19 cellular contexts compared by ENCODE assay signal in genomic region chr2:36271266-36271665, GRCh38.
"Had no signal": no experiment of that assay in that cellular context is flagged by ENCODE, and none has a peak within 500 bp of the region (broad histone marks: within the 10 kb centered on the region; RNA-seq: fewer than 3 reads in every experiment).

No MANE protein-coding gene starts in this region.

- ATAC-seq: activated CD8-positive, alpha-beta T cell treated with anti-CD3 and anti-CD28 coated beads for 36 hours; activated T-helper 17 cell treated with anti-CD3 and anti-CD28 coated beads, Interleukin-2, amount 50 U/mL, for 72 hours; body of pancreas; lower lobe of right lung; natural killer cell treated with Interleukin-12 subunit alpha and Interleukin-12 subunit beta and Interleukin-15 and Interleukin-18, amount 100 ng/mL, for 72 hours; stimulated activated naive B cell treated with anti-CD40 and anti-IgM and Interleukin-4, amounts not matched to agents 10 μg/mL and 1 μg/mL and 100 μg/mL, for 72 hours; upper lobe of right lung had no signal

- H3K4me3 ChIP-seq: body of pancreas, coronary artery, esophagus muscularis mucosa, lower lobe of right lung, upper lobe of right lung had no signal

- H3K4me1 ChIP-seq: body of pancreas, esophagus muscularis mucosa, lower lobe of right lung, upper lobe of right lung had no signal

- H3K27ac ChIP-seq: body of pancreas, coronary artery, esophagus muscularis mucosa, lower lobe of right lung, upper lobe of right lung had no signal

- DNase-seq: activated CD4-positive, alpha-beta T cell treated with anti-CD3 and anti-CD28 coated beads, Interleukin-2, amount 10 ng/mL, durations not matched to agents 24 days and 14 days; activated CD8-positive, alpha-beta T cell treated with anti-CD3 and anti-CD28 coated beads for 36 hours; activated naive CD4-positive, alpha-beta T cell treated with Interleukin-2 at 50 U/mL for 16 hours; activated naive CD8-positive, alpha-beta T cell treated with anti-CD3 and anti-CD28 coated beads, Interleukin-2, amount 10 ng/mL, durations not matched to agents 7 days and 5 days; activated T-cell treated with anti-CD3 and anti-CD28 coated beads, Interleukin-2, amount 50 U/mL, for 1 hour; amygdala; body of pancreas; caudate nucleus; effector CD4-positive, alpha-beta T cell; lower lobe of right lung; retina; stimulated activated naive B cell treated with anti-CD40 and anti-IgM and Interleukin-4, amounts not matched to agents 10 μg/mL and 1 μg/mL and 100 μg/mL, for 72 hours; T-helper 1 cell; T1000; upper lobe of right lung had no signal

- H3K27me3 ChIP-seq: body of pancreas, esophagus muscularis mucosa, upper lobe of right lung had no signal

- H3K36me3 ChIP-seq: esophagus muscularis mucosa, lower lobe of right lung, upper lobe of right lung had no signal

- H3K9me3 ChIP-seq: body of pancreas, lower lobe of right lung, upper lobe of right lung had no signal
